In genomic region chr9:13034696-13035006, GRCh38 we compare ENCODE assay signal across 11 cellular contexts.
DNase-seq lines count a peak whose midpoint lies in the region; ATAC-seq and TF ChIP-seq lines count a peak whose summit lies in the region.
"Had no signal": no experiment of that assay in that cellular context is flagged by ENCODE, and none has a peak within 500 bp of the region (broad histone marks: within the 10 kb centered on the region; RNA-seq: fewer than 3 reads in every experiment).

No MANE protein-coding gene starts in this region.

- 63% methylated on average over 3 of the region's 3 CpGs for WGBS in smooth muscle cell (ENCODE audit: low lambda C conversion rate)

- peak overlapping the region; percentile 52 for H3K9ac ChIP-seq in SK-N-MC (ENCODE audit: insufficient read length)
- H3K9ac ChIP-seq in smooth muscle cell (ENCODE audit: low read depth): no peak overlapping the region

- no peaks in the 10 kb centered on the region for H3K9me3 ChIP-seq in SK-N-MC (ENCODE audit: low read depth, low read length)
- H3K9me3 ChIP-seq in smooth muscle cell (replicated peaks; ENCODE audit: low read depth): no peaks in the 10 kb centered on the region

- H4K20me1 ChIP-seq in smooth muscle cell (ENCODE audit: low read depth): no peaks in the 10 kb centered on the region

- ATAC-seq in left lobe of liver: peak; percentile 66
- no peak for ATAC-seq in GM21576 (IDR thresholded peaks at IDR 0.05; ENCODE audit: unreplicated experiment)

- no peak for TF ChIP-seq CTCF in smooth muscle cell (IDR thresholded peaks at IDR 0.05; ENCODE audit: borderline replicate concordance, insufficient read depth, poor library complexity, severe bottlenecking)

- H3K27me3 ChIP-seq in smooth muscle cell (ENCODE audit: low read depth): no peaks in the 10 kb centered on the region
- H3K27me3 ChIP-seq: cardiac muscle cell had no signal

- DNase-seq in NCI-H2171 treated with DMSO at 0.1 percent for 48 hours (lab: John Stamatoyannopoulos, UW) (peak; percentile 31), NCI-H2171 (lab: John Stamatoyannopoulos, UW) (no peak), SK-N-MC (ENCODE audit: low read depth, low spot score) (no peak), left lobe of liver (ENCODE audit: low spot score) (no peak), smooth muscle cell (lab: John Stamatoyannopoulos, UW; ENCODE audit: unreplicated experiment) (no peak), activated gamma-delta T cell treated with Interleukin-2 at 50 U/mL for 16 hours (no peak), NCI-H526 treated with DMSO at 0.1 percent for 48 hours (lab: John Stamatoyannopoulos, UW) (no peak)
- DNase-seq: activated CD4-positive, CD25-positive, alpha-beta regulatory T cell; stimulated activated CD4-positive, alpha-beta T cell treated with anti-CD3 and anti-CD28 coated beads, Interleukin-4, amount 100 ng/mL, for 4 hours had no signal

- H3K4me3 ChIP-seq in SK-N-MC: peak overlapping the region; percentile 70
- H3K4me3 ChIP-seq in smooth muscle cell: peak overlapping the region; percentile 45
- H3K4me3 ChIP-seq: cardiac muscle cell had no signal

- no peaks in the 10 kb centered on the region for H3K79me2 ChIP-seq in smooth muscle cell (ENCODE audit: low read depth)

- no peaks in the 10 kb centered on the region for H3K4me1 ChIP-seq in smooth muscle cell (ENCODE audit: low read depth)

- H3K27ac ChIP-seq in SK-N-MC (no peak overlapping the region), smooth muscle cell (ENCODE audit: low read depth) (no peak overlapping the region)
- H3K27ac ChIP-seq: cardiac muscle cell had no signal

- H3K36me3 ChIP-seq in SK-N-MC (ENCODE audit: insufficient read depth, low read length) (no peaks in the 10 kb centered on the region), smooth muscle cell (ENCODE audit: low read depth) (no peaks in the 10 kb centered on the region)
- H3K36me3 ChIP-seq: cardiac muscle cell had no signal

- H2AFZ ChIP-seq in smooth muscle cell (ENCODE audit: low read depth): peak overlapping the region; percentile 78

- peak overlapping the region; percentile 85 for H3K4me2 ChIP-seq in smooth muscle cell

- no peaks in the 10 kb centered on the region for H3F3A ChIP-seq in smooth muscle cell (ENCODE audit: low read depth)
